In the genomic region with DNA sequence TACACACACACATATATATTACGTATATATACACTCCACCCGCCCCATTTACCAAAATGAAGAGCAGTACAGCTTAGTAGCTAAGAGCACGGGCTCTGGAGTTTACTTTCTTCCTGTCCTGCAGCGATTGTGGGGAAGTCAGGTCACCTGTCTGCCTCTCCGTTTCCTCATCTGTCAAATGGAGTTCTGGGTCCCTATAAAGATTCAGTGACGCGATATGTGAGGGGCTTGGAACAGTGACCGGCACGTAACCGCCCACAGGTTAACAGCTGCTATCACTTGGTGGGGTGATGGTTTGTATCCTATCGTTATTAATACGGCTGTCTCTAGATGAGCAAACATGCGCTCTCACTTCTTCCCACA, we compare ENCODE assay signal across 9 cellular contexts. TPM values are rescaled to one million over a fixed set of nuclear protein-coding genes. Genes with fewer than 3 reads are reported as not detected.
DNase-seq lines count a peak whose midpoint lies in the region; ATAC-seq, FAIRE-seq and TF ChIP-seq lines count a peak whose summit lies in the region.
"Had no signal": no experiment of that assay in that cellular context is flagged by ENCODE, and none has a peak within 500 bp of the region (broad histone marks: within the 10 kb centered on the region; RNA-seq: fewer than 3 reads in every experiment).

No MANE protein-coding gene starts in this region.

- WGBS in liver = 2% methylated on average over 13 of the region's 13 CpGs

- no peaks in the 10 kb centered on the region for H3K27me3 ChIP-seq in BLaER1 treated with 17β-estradiol and CSF1 and Interleukin-3, amounts not matched to agents 10 nM and 100 nM
- no peaks in the 10 kb centered on the region for H3K27me3 ChIP-seq in Peyer's patch
- H3K27me3 ChIP-seq in bronchial epithelial cell (ENCODE audit: control insufficient read depth, insufficient read depth, low read length) = no peaks in the 10 kb centered on the region
- no peaks in the 10 kb centered on the region for H3K27me3 ChIP-seq in liver (ENCODE audit: control insufficient read depth in 4 of 4, insufficient read depth in 4 of 4, low read length in 3 of 4)

- H4K20me1 ChIP-seq in BLaER1 treated with 17β-estradiol and CSF1 and Interleukin-3, amounts not matched to agents 10 nM and 100 nM = peaks cover 0 to 4% (median 0%) of the 10 kb centered on the region in 11 experiments; a peak in 3 of 22 replicates

- ATAC-seq in GM18873 (IDR thresholded peaks at IDR 0.05; ENCODE audit: low FRiP score, unreplicated experiment) = peak; percentile 42
- peak; percentile 36 for ATAC-seq in HG03097 (IDR thresholded peaks at IDR 0.05; ENCODE audit: low FRiP score, unreplicated experiment)

- H3K9ac ChIP-seq in BLaER1 treated with 17β-estradiol and CSF1 and Interleukin-3, amounts not matched to agents 10 nM and 100 nM = peak overlapping the region; percentile 63 to 88 (median 80)
- H3K9ac ChIP-seq in liver (ENCODE audit: low read depth in 1 of 2, low read length in 2 of 2) = peak overlapping the region; percentile 55 to 73

- DNase-seq in Peyer's patch (peak in 2 of 3 donors; percentile 61 to 63), bronchial epithelial cell (ENCODE audit: low read depth) (peak; percentile 40), AG20443 (ENCODE audit: low spot score) (no peak)
- peak; percentile 1 for DNase-seq in stimulated activated CD8-positive, alpha-beta memory T cell treated with anti-CD3 and anti-CD28 coated beads, Interleukin-7, amount 100 ng/mL, for 24 hours (ENCODE audit: low read depth)

- TF ChIP-seq CTCF in Peyer's patch (IDR thresholded peaks at IDR 0.05) (no peak), bronchial epithelial cell (IDR thresholded peaks at IDR 0.05; ENCODE audit: insufficient read depth, low read length, severe bottlenecking) (no peak), liver (IDR thresholded peaks at IDR 0.05; ENCODE audit: low read depth, low read length, missing input control) (no peak)

- no peak for TF ChIP-seq POLR2A in Peyer's patch (IDR thresholded peaks at IDR 0.05)

- FAIRE-seq in bronchial epithelial cell (lab: Jason Lieb, UNC) = no peak
- FAIRE-seq: TTC549 had no signal

- H3K4me3 ChIP-seq in BLaER1 treated with 17β-estradiol and CSF1 and Interleukin-3, amounts not matched to agents 10 nM and 100 nM = peak overlapping the region; percentile 65 to 93 (median 80)
- peak overlapping the region; percentile 62 to 87 (median 64) for H3K4me3 ChIP-seq in Peyer's patch
- H3K4me3 ChIP-seq in bronchial epithelial cell (ENCODE audit: low read depth, low read length) = peak overlapping the region; percentile 84
- peak overlapping the region; percentile 77 to 99 (median 78) for H3K4me3 ChIP-seq in liver (ENCODE audit: low read depth in 1 of 3, low read length in 3 of 3)

- H3K27ac ChIP-seq in BLaER1 treated with 17β-estradiol and CSF1 and Interleukin-3, amounts not matched to agents 10 nM and 100 nM = peak overlapping the region; percentile 60 to 85 (median 77)
- H3K27ac ChIP-seq in Peyer's patch = peak overlapping the region; percentile 83 to 94 (median 86)
- peak overlapping the region; percentile 72 to 79 for H3K27ac ChIP-seq in liver (ENCODE audit: low read depth in 1 of 2, low read length in 2 of 2)

- no peak for TF ChIP-seq RAD21 in liver (IDR thresholded peaks at IDR 0.05)

- H3K4me2 ChIP-seq in BLaER1 treated with 17β-estradiol and CSF1 and Interleukin-3, amounts not matched to agents 10 nM and 100 nM = peak overlapping the region; percentile 79 to 97 (median 88)

- H3K4me1 ChIP-seq in BLaER1 treated with 17β-estradiol and CSF1 and Interleukin-3, amounts not matched to agents 10 nM and 100 nM = peaks cover 18 to 52% (median 34%) of the 10 kb centered on the region in 10 experiments
- H3K4me1 ChIP-seq in Peyer's patch (peaks cover 0 to 12% (median 9%) of the 10 kb centered on the region in 4 donors), liver (ENCODE audit: control insufficient read depth in 4 of 4, insufficient read depth in 4 of 4, low read length in 3 of 4) (peaks cover 2 to 17% (median 9%) of the 10 kb centered on the region in 4 donors)

- no peaks in the 10 kb centered on the region for H3K9me3 ChIP-seq in BLaER1 treated with 17β-estradiol and CSF1 and Interleukin-3, amounts not matched to agents 10 nM and 100 nM (replicated peaks in 1 of 11)
- H3K9me3 ChIP-seq in Peyer's patch (no peaks in the 10 kb centered on the region), liver (ENCODE audit: control insufficient read depth in 4 of 4, low read length in 3 of 4) (no peaks in the 10 kb centered on the region)

- peaks cover 0 to 8% (median 5%) of the 10 kb centered on the region in 11 experiments; a peak in 7 of 22 replicates for H3K36me3 ChIP-seq in BLaER1 treated with 17β-estradiol and CSF1 and Interleukin-3, amounts not matched to agents 10 nM and 100 nM
- H3K36me3 ChIP-seq in Peyer's patch (no peaks in the 10 kb centered on the region), bronchial epithelial cell (ENCODE audit: control insufficient read depth, insufficient read depth, low read length) (no peaks in the 10 kb centered on the region), liver (ENCODE audit: control insufficient read depth in 4 of 4, insufficient read depth in 3 of 4, low read depth in 1 of 4, low read length in 3 of 4) (no peaks in the 10 kb centered on the region)

TF ChIP-seq in liver, 16 proteins besides CTCF, POLR2A, EP300 and RAD21:
- no peak for TF ChIP-seq SP1 (IDR thresholded peaks at IDR 0.05)
- no peak for TF ChIP-seq FOXA2 (IDR thresholded peaks at IDR 0.05)
- TF ChIP-seq HNF4G (IDR thresholded peaks at IDR 0.05) = no peak
- TF ChIP-seq JUND (IDR thresholded peaks at IDR 0.05) = no peak
- TF ChIP-seq NR2F2 (IDR thresholded peaks at IDR 0.05) = no peak
- TF ChIP-seq TAF1 (conservative IDR thresholded peaks at IDR 0.05) = no peak
- no peak for TF ChIP-seq YY1 (IDR thresholded peaks at IDR 0.05)
- no peak for TF ChIP-seq GABPA (IDR thresholded peaks at IDR 0.05 in 1 of 2, conservative IDR thresholded peaks at IDR 0.05 in 1 of 2)
- TF ChIP-seq, protein P1, sequence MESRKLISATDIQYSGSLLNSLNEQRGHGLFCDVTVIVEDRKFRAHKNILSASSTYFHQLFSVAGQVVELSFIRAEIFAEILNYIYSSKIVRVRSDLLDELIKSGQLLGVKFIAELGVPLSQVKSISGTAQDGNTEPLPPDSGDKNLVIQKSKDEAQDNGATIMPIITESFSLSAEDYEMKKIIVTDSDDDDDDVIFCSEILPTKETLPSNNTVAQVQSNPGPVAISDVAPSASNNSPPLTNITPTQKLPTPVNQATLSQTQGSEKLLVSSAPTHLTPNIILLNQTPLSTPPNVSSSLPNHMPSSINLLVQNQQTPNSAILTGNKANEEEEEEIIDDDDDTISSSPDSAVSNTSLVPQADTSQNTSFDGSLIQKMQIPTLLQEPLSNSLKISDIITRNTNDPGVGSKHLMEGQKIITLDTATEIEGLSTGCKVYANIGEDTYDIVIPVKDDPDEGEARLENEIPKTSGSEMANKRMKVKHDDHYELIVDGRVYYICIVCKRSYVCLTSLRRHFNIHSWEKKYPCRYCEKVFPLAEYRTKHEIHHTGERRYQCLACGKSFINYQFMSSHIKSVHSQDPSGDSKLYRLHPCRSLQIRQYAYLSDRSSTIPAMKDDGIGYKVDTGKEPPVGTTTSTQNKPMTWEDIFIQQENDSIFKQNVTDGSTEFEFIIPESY (IDR thresholded peaks at IDR 0.05) = no peak

RNA-seq across cellular contexts. Expression of a gene that starts 0.5 kb away (rescaled TPM):
- total RNA-seq in Peyer's patch = 10 to 100 TPM; 10.2 to 39.3 (median 16.3) TPM
- 19.7 and 27.1 TPM in 2 replicates for total RNA-seq in bronchial epithelial cell
- 10 to 100 TPM; 12.7 to 18.3 TPM for total RNA-seq in liver
- 10 to 100 TPM in 1 of 2 donors, 1 to 10 TPM in 1; 5.4 to 10.4 TPM for polyA plus RNA-seq in liver

RNA-seq across cellular contexts. Expression of a gene that starts 0.5 kb away (rescaled TPM):
- total RNA-seq in Peyer's patch = 10 to 100 TPM; 19.8 to 58.7 (median 35.9) TPM
- total RNA-seq in bronchial epithelial cell = 57.1 and 68.4 TPM in 2 replicates
- 10 to 100 TPM; 36.7 to 42.8 TPM for total RNA-seq in liver
- polyA plus RNA-seq in liver = 10 to 100 TPM in 1 of 2 donors, 1 to 10 TPM in 1; 2.7 to 10.4 TPM
